1 cellular context compared by ENCODE assay signal in genomic region chr16:11552445-11552844, GRCh38.
TF ChIP-seq lines count a peak whose summit lies in the region.

No MANE protein-coding gene starts in this region.

TF ChIP-seq in HepG2, 621 proteins besides CTCF, POLR2A, EP300 and RAD21 (continued from another document):
- TF ChIP-seq, protein P1, sequence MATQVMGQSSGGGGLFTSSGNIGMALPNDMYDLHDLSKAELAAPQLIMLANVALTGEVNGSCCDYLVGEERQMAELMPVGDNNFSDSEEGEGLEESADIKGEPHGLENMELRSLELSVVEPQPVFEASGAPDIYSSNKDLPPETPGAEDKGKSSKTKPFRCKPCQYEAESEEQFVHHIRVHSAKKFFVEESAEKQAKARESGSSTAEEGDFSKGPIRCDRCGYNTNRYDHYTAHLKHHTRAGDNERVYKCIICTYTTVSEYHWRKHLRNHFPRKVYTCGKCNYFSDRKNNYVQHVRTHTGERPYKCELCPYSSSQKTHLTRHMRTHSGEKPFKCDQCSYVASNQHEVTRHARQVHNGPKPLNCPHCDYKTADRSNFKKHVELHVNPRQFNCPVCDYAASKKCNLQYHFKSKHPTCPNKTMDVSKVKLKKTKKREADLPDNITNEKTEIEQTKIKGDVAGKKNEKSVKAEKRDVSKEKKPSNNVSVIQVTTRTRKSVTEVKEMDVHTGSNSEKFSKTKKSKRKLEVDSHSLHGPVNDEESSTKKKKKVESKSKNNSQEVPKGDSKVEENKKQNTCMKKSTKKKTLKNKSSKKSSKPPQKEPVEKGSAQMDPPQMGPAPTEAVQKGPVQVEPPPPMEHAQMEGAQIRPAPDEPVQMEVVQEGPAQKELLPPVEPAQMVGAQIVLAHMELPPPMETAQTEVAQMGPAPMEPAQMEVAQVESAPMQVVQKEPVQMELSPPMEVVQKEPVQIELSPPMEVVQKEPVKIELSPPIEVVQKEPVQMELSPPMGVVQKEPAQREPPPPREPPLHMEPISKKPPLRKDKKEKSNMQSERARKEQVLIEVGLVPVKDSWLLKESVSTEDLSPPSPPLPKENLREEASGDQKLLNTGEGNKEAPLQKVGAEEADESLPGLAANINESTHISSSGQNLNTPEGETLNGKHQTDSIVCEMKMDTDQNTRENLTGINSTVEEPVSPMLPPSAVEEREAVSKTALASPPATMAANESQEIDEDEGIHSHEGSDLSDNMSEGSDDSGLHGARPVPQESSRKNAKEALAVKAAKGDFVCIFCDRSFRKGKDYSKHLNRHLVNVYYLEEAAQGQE (IDR thresholded peaks at IDR 0.05; ENCODE audit: borderline replicate concordance in 1 of 2, low read depth in 1 of 2, low read length in 2 of 2) = no peak
- no peak for TF ChIP-seq FOXJ3 (CRISPR knock-in tag; IDR thresholded peaks at IDR 0.05; ENCODE audit: borderline replicate concordance)
- TF ChIP-seq CCDC6 (CRISPR knock-in tag; IDR thresholded peaks at IDR 0.05) = no peak
- no peak for TF ChIP-seq MTERF4 (CRISPR knock-in tag; IDR thresholded peaks at IDR 0.05)
- TF ChIP-seq SATB2 (CRISPR knock-in tag; IDR thresholded peaks at IDR 0.05) = no peak
- no peak for TF ChIP-seq MXD4 (CRISPR knock-in tag; IDR thresholded peaks at IDR 0.05)
- TF ChIP-seq KLF12 (CRISPR knock-in tag; IDR thresholded peaks at IDR 0.05; ENCODE audit: borderline replicate concordance) = no peak
- no peak for TF ChIP-seq HNF1B (CRISPR knock-in tag; IDR thresholded peaks at IDR 0.05)
- TF ChIP-seq ZNF329 (CRISPR knock-in tag; IDR thresholded peaks at IDR 0.05; ENCODE audit: low read depth) = no peak
- no peak for TF ChIP-seq DRAP1 (CRISPR knock-in tag; IDR thresholded peaks at IDR 0.05)
TF ChIP-seq in HepG2: peak in this region for 0.
